In the genomic region with DNA sequence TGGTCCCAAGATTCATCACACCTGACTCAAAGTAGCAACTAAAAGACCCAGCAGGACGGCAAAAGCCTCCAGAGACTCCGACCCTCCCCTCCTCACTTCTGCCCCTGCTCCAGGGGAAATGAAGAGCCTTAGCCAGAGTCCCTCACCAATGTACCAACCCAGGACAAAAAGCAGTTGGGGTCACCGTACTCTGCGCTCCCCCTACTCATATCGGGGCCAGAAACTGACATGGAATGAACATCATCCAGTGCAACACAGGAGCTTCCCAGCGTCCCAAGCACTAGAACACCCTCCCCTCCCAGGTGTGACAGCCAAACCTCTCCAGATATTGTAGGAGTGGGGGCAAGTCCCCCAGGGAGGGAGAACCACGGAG, we compare ENCODE assay signal across 10 cellular contexts. TPM values are rescaled to one million over a fixed set of nuclear protein-coding genes. Genes with fewer than 3 reads are reported as not detected.
DNase-seq lines count a peak whose midpoint lies in the region; ATAC-seq and TF ChIP-seq lines count a peak whose summit lies in the region.
"Had no signal": no experiment of that assay in that cellular context is flagged by ENCODE, and none has a peak within 500 bp of the region (broad histone marks: within the 10 kb centered on the region; RNA-seq: fewer than 3 reads in every experiment).

No MANE protein-coding gene starts in this region.

- peaks cover 23% of the 10 kb centered on the region for H3K4me1 ChIP-seq in HUES48 (ENCODE audit: control insufficient read depth, insufficient read depth, low read length)
- H3K4me1 ChIP-seq in breast epithelium: peaks cover 17 to 32% of the 10 kb centered on the region in 2 donors
- peaks cover 5% of the 10 kb centered on the region for H3K4me1 ChIP-seq in mesendoderm (ENCODE audit: control insufficient read depth, low read depth, low read length)

- TF ChIP-seq POLR2A in breast epithelium (IDR thresholded peaks at IDR 0.05): no peak

- 0 out of 2 replicates have a peak, but pooled peaks cover 3% of the 10 kb centered on the region for H3K27me3 ChIP-seq in HUES48 (ENCODE audit: control insufficient read depth, insufficient read depth, low read length)
- no peaks in the 10 kb centered on the region for H3K27me3 ChIP-seq in breast epithelium
- H3K27me3 ChIP-seq in mesendoderm (ENCODE audit: insufficient read depth, low read length, poor library complexity): no peaks in the 10 kb centered on the region

- no peak overlapping the region for H3K18ac ChIP-seq in mesendoderm (ENCODE audit: low read length)

- no peak overlapping the region for H3K4ac ChIP-seq in mesendoderm (ENCODE audit: low read depth, low read length)

- H3K36me3 ChIP-seq in HUES48 (ENCODE audit: control insufficient read depth, insufficient read depth, low read length) (peaks cover 61% of the 10 kb centered on the region), breast epithelium (peaks cover 30% of the 10 kb centered on the region), mesendoderm (ENCODE audit: control insufficient read depth, insufficient read depth, low read length) (peaks cover 47% of the 10 kb centered on the region)

- intact Hi-C loops in breast epithelium (cut with DNase I; ENCODE audit: low total_unique reads): loop anchor here (5.0 kb wide), 1 partner anchor 79 kb away; no protein-coding TSS in a partner anchor

- H3K56ac ChIP-seq in mesendoderm (ENCODE audit: low read length): peak overlapping the region; percentile 98

- H2AK5ac ChIP-seq in mesendoderm (ENCODE audit: low read length): no peak overlapping the region

- H3K23ac ChIP-seq in mesendoderm (ENCODE audit: low read length): no peak overlapping the region

- H3K4me3 ChIP-seq in HUES48 (ENCODE audit: low read depth, low read length) (peak overlapping the region; percentile 96), breast epithelium (peak overlapping the region; percentile 96 to 98 (median 97)), mesendoderm (ENCODE audit: low read length) (peak overlapping the region; percentile 98)

- H3K27ac ChIP-seq in 22Rv1: peak overlapping the region; percentile 94
- peak overlapping the region; percentile 97 for H3K27ac ChIP-seq in HUES48 (ENCODE audit: low read depth, low read length)
- peak overlapping the region; percentile 98 to 99 for H3K27ac ChIP-seq in breast epithelium
- H3K27ac ChIP-seq in mesendoderm (ENCODE audit: low read depth, low read length): no peak overlapping the region

- H3K9me3 ChIP-seq in HUES48 (ENCODE audit: control insufficient read depth, insufficient read depth, low read length): no peaks in the 10 kb centered on the region
- no peaks in the 10 kb centered on the region for H3K9me3 ChIP-seq in breast epithelium

- H2BK5ac ChIP-seq in mesendoderm (ENCODE audit: low read length): no peak overlapping the region

- no peak overlapping the region for H2BK15ac ChIP-seq in mesendoderm (replicated peaks; ENCODE audit: low read depth)

- DNase-seq in breast epithelium (ENCODE audit: low spot score in 2 of 2): peak in 1 of 2 donors; percentile 17
- no peak for DNase-seq in mesendoderm
- no peak for DNase-seq in NCI-H146 (lab: John Stamatoyannopoulos, UW)
- no peak for DNase-seq in HuH-7.5 (ENCODE audit: low spot score)
- DNase-seq: stimulated activated CD4-positive, alpha-beta T cell treated with anti-CD3 and anti-CD28 coated beads, Interleukin-4, amount 100 ng/mL, for 1 hour had no signal

- H4K5ac ChIP-seq in mesendoderm (ENCODE audit: low read length): no peak overlapping the region

- WGBS in mesendoderm (ENCODE audit: extremely low coverage, insufficient coverage, low lambda C conversion rate): no CpG with 5 or more reads among the region's 7 CpGs

- TF ChIP-seq CTCF in 22Rv1 (IDR thresholded peaks at IDR 0.05) (no peak), breast epithelium (IDR thresholded peaks at IDR 0.05) (no peak)

- peak overlapping the region; percentile 98 for H3K9ac ChIP-seq in HUES48 (ENCODE audit: low read depth, low read length)
- peak overlapping the region; percentile 99 for H3K9ac ChIP-seq in mesendoderm (ENCODE audit: low read length)

- peak overlapping the region; percentile 66 for H3K4me2 ChIP-seq in mesendoderm (ENCODE audit: low read length)

- no peak overlapping the region for H2BK120ac ChIP-seq in mesendoderm (ENCODE audit: low read depth, low read length)

- H4K8ac ChIP-seq in mesendoderm (ENCODE audit: low read depth, low read length): no peak overlapping the region

- peaks cover 64% of the 10 kb centered on the region for H3K79me2 ChIP-seq in mesendoderm (ENCODE audit: control insufficient read depth, insufficient read depth, low read length)

- ATAC-seq in GM19023 (IDR thresholded peaks at IDR 0.05; ENCODE audit: unreplicated experiment): no peak
- ATAC-seq in GM19463 (IDR thresholded peaks at IDR 0.05; ENCODE audit: unreplicated experiment): no peak

- H3K79me1 ChIP-seq in mesendoderm (ENCODE audit: low read length): peaks cover 26% of the 10 kb centered on the region

RNA-seq across cellular contexts. Expression of a gene that starts 1.7 kb away (rescaled TPM):
- total RNA-seq in breast epithelium: 1,000 to 10,000 TPM; 1,628 to 2,598 (median 1,993) TPM
- 1,945 TPM for polyA plus RNA-seq in mesendoderm (2013, experiment 1 of 2)
- 1,914 TPM for polyA plus RNA-seq in mesendoderm (2013, experiment 2 of 2)

RNA-seq across cellular contexts. Expression of a gene that starts 12.6 kb away (rescaled TPM):
- total RNA-seq in breast epithelium: 10 to 100 TPM; 60.3 to 68.6 (median 62.6) TPM
- 96.8 TPM for polyA plus RNA-seq in mesendoderm (2013, experiment 1 of 2)
- polyA plus RNA-seq in mesendoderm (2013, experiment 2 of 2): 100 TPM

RNA-seq across cellular contexts. Expression of a gene that starts 24.0 kb away (rescaled TPM):
- 10 to 100 TPM in 2 of 3 donors, 1 to 10 TPM in 1; 9.4 to 17.0 (median 15.7) TPM for total RNA-seq in breast epithelium
- 63.4 TPM for polyA plus RNA-seq in mesendoderm (2013, experiment 1 of 2)
- polyA plus RNA-seq in mesendoderm (2013, experiment 2 of 2): 63.3 TPM

RNA-seq across cellular contexts. Expression of a gene that starts 50.7 kb away (rescaled TPM):
- total RNA-seq in breast epithelium: under 1 TPM in 2 of 3 donors, not detected in 1; 0.73 to 0.98 TPM
- 23.5 TPM for polyA plus RNA-seq in mesendoderm (2013, experiment 1 of 2)
- 22.6 TPM for polyA plus RNA-seq in mesendoderm (2013, experiment 2 of 2)
- total RNA-seq: HT1080 had no signal
